10 cellular contexts compared by ENCODE assay signal in the genomic region with DNA sequence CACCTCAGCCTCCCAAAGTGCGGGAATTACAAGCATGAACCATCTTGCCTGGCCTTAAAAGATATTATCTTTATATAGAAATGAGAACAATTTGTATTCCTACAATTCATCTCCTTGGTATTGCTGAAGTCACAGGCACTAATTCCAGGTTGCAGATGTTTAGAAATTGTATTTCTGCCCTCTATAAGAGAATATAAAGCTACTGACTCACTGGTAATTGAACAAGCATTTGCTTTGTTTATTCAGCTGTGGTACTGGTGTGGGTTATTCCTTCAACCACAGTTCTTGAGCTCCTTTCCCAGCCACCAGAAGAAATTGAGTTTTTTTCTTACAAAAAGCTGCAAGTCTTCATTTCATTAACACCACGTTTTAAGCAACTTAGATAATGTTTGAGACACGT. TPM values are rescaled to one million over a fixed set of nuclear protein-coding genes. Genes with fewer than 3 reads are reported as not detected.
DNase-seq lines count a peak whose midpoint lies in the region; ATAC-seq and TF ChIP-seq lines count a peak whose summit lies in the region.
"Had no signal": no experiment of that assay in that cellular context is flagged by ENCODE, and none has a peak within 500 bp of the region (broad histone marks: within the 10 kb centered on the region; RNA-seq: fewer than 3 reads in every experiment).

No MANE protein-coding gene starts in this region.

- no peaks in the 10 kb centered on the region for H3K27me3 Mint-ChIP-seq in activated naive CD4-positive, alpha-beta T cell treated with anti-CD3 and anti-CD28 coated beads, Interleukin-2, amount 10 ng/mL, durations not matched to agents 7 days and 5 days
- H3K27me3 Mint-ChIP-seq in activated CD8-positive, alpha-beta T cell treated with anti-CD3 and anti-CD28 coated beads for 36 hours, result no peaks in the 10 kb centered on the region

- no peaks in the 10 kb centered on the region for H3K79me2 ChIP-seq in Karpas-422 (ENCODE audit: low read length)

- TF ChIP-seq POLR2A in transverse colon (IDR thresholded peaks at IDR 0.05), result no peak

- peaks cover 64% of the 10 kb centered on the region for H3K4me1 Mint-ChIP-seq in activated naive CD4-positive, alpha-beta T cell treated with anti-CD3 and anti-CD28 coated beads, Interleukin-2, amount 10 ng/mL, durations not matched to agents 7 days and 5 days
- H3K4me1 Mint-ChIP-seq in activated CD8-positive, alpha-beta T cell treated with anti-CD3 and anti-CD28 coated beads for 36 hours (ENCODE audit: low read depth), result peaks cover 64% of the 10 kb centered on the region

- H3K9me3 Mint-ChIP-seq in activated naive CD4-positive, alpha-beta T cell treated with anti-CD3 and anti-CD28 coated beads, Interleukin-2, amount 10 ng/mL, durations not matched to agents 7 days and 5 days, result no peaks in the 10 kb centered on the region
- H3K9me3 Mint-ChIP-seq in activated CD8-positive, alpha-beta T cell treated with anti-CD3 and anti-CD28 coated beads for 36 hours, result no peaks in the 10 kb centered on the region

- CTCF ChIA-PET in activated naive CD4-positive, alpha-beta T cell treated with anti-CD3 and anti-CD28 coated beads, Interleukin-2, amount 10 ng/mL, durations not matched to agents 7 days and 5 days (lab: Charles Lee), result interaction anchor here (1.6 to 8.7 kb wide), 3 partner anchors 29 to 81 kb away, joined by 4 to 70 read pairs (median 12); a partner anchor contains a TSS
- CTCF ChIA-PET in activated CD8-positive, alpha-beta T cell treated with anti-CD3 and anti-CD28 coated beads for 36 hours (lab: Charles Lee), result interaction anchor here (1.0 to 11.9 kb wide), 5 partner anchors 10 to 50 kb away, joined by 3 to 102 read pairs (median 4); a partner anchor contains a TSS

- H3K36me3 ChIP-seq in transverse colon, result no peaks in the 10 kb centered on the region
- no peaks in the 10 kb centered on the region for H3K36me3 ChIP-seq in Karpas-422 (ENCODE audit: insufficient read depth, low read length)

- intact Hi-C loops in activated CD8-positive, alpha-beta T cell treated with anti-CD3 and anti-CD28 coated beads for 36 hours (cut with micrococcal nuclease), result no loop called here
- intact Hi-C loops in transverse colon (cut with DNase I; ENCODE audit: low total_unique reads), result no loop called here

- 38 to 69% methylated on average over 3 of the region's 3 CpGs for WGBS in transverse colon (ENCODE audit: low coverage in 1 of 2), 2 donors

- no peak for TF ChIP-seq CTCF in activated CD8-positive, alpha-beta T cell treated with anti-CD3 and anti-CD28 coated beads for 36 hours (IDR thresholded peaks at IDR 0.05)
- no peak for TF ChIP-seq CTCF in transverse colon (IDR thresholded peaks at IDR 0.05)

- H3K36me3 Mint-ChIP-seq in activated naive CD4-positive, alpha-beta T cell treated with anti-CD3 and anti-CD28 coated beads, Interleukin-2, amount 10 ng/mL, durations not matched to agents 7 days and 5 days, result peaks cover 3% of the 10 kb centered on the region
- no peaks in the 10 kb centered on the region for H3K36me3 Mint-ChIP-seq in activated CD8-positive, alpha-beta T cell treated with anti-CD3 and anti-CD28 coated beads for 36 hours (ENCODE audit: low read depth)

- POLR2A ChIA-PET in activated CD8-positive, alpha-beta T cell treated with anti-CD3 and anti-CD28 coated beads for 36 hours (lab: Charles Lee), result interaction anchor here (1.0 to 1.4 kb wide), 4 partner anchors 22 to 589 kb away, joined by 3 to 6 read pairs (median 3); no protein-coding TSS in a partner anchor

- no peaks in the 10 kb centered on the region for H3K9me3 ChIP-seq in transverse colon
- H3K9me3 ChIP-seq in Karpas-422 (ENCODE audit: low read length), result no peaks in the 10 kb centered on the region
- H3K9me3 ChIP-seq: Caco-2 had no signal

- ATAC-seq in activated CD8-positive, alpha-beta T cell treated with anti-CD3 and anti-CD28 coated beads for 36 hours, result no peak
- ATAC-seq in GM21576 (IDR thresholded peaks at IDR 0.05; ENCODE audit: unreplicated experiment), result no peak

- H3K4me1 ChIP-seq in transverse colon, result peaks cover 7 to 42% (median 20%) of the 10 kb centered on the region in 4 donors
- no peaks in the 10 kb centered on the region for H3K4me1 ChIP-seq in Karpas-422 (ENCODE audit: low read length)

- peak overlapping the region; percentile 99 for H3K27ac Mint-ChIP-seq in activated naive CD4-positive, alpha-beta T cell treated with anti-CD3 and anti-CD28 coated beads, Interleukin-2, amount 10 ng/mL, durations not matched to agents 7 days and 5 days
- peak overlapping the region; percentile 99 for H3K27ac Mint-ChIP-seq in activated CD8-positive, alpha-beta T cell treated with anti-CD3 and anti-CD28 coated beads for 36 hours

- H3K9me2 ChIP-seq in Karpas-422 (replicated peaks; ENCODE audit: insufficient read depth, low read length), result no peaks in the 10 kb centered on the region

- H3K27ac ChIP-seq in transverse colon, result peak overlapping the region; percentile 73 to 88 (median 81)
- no peak overlapping the region for H3K27ac ChIP-seq in Karpas-422 (ENCODE audit: low read length)

- no peak for TF ChIP-seq EP300 in transverse colon (IDR thresholded peaks at IDR 0.05; ENCODE audit: low read depth)

- no peak overlapping the region for H2AFZ ChIP-seq in Karpas-422 (ENCODE audit: low read length)

- H3K4me3 ChIP-seq in transverse colon, result no peak overlapping the region
- no peak overlapping the region for H3K4me3 ChIP-seq in Karpas-422 (ENCODE audit: low read length)

- no peak overlapping the region for H3K9ac ChIP-seq in Karpas-422 (ENCODE audit: low read length)

- H3K4me2 ChIP-seq in Karpas-422 (ENCODE audit: low read depth, low read length, poor library complexity, severe bottlenecking), result no peak overlapping the region

- no peak for DNase-seq in activated naive CD4-positive, alpha-beta T cell treated with anti-CD3 and anti-CD28 coated beads, Interleukin-2, amount 10 ng/mL, durations not matched to agents 7 days and 5 days
- DNase-seq in activated naive CD4-positive, alpha-beta T cell treated with Interleukin-2 at 50 U/mL for 16 hours, result no peak
- DNase-seq in activated CD8-positive, alpha-beta T cell treated with anti-CD3 and anti-CD28 coated beads for 36 hours, result no peak
- DNase-seq in fibroblast of the conjunctiva (ENCODE audit: low read depth) (peak; percentile 83), transverse colon (no peak), Karpas-422 (no peak), COR-L47 (lab: John Stamatoyannopoulos, UW) (no peak)
- DNase-seq: Caco-2, KG1 had no signal

- H3K4me3 Mint-ChIP-seq in activated naive CD4-positive, alpha-beta T cell treated with anti-CD3 and anti-CD28 coated beads, Interleukin-2, amount 10 ng/mL, durations not matched to agents 7 days and 5 days, result peak overlapping the region; percentile 38
- peak overlapping the region; percentile 64 for H3K4me3 Mint-ChIP-seq in activated CD8-positive, alpha-beta T cell treated with anti-CD3 and anti-CD28 coated beads for 36 hours

- in situ Hi-C loops in transverse colon (cut with MboI; ENCODE audit: low pct_ligation_motif_present in 1 of 4, low pct_unique_long_range_greater_than_20kb in 1 of 4, low sequenced_read_pairs in 3 of 4), result no loop called here

- H4K20me1 ChIP-seq in Karpas-422 (ENCODE audit: insufficient read depth, low read depth, low read length), result no peaks in the 10 kb centered on the region

- H3K27me3 ChIP-seq in transverse colon, result no peaks in the 10 kb centered on the region
- no peaks in the 10 kb centered on the region for H3K27me3 ChIP-seq in Karpas-422 (ENCODE audit: low read length)

RNA-seq across cellular contexts. Expression of a gene that starts 29.0 kb away (rescaled TPM):
- total RNA-seq in activated CD8-positive, alpha-beta T cell treated with anti-CD3 and anti-CD28 coated beads for 36 hours, result 10 to 100 TPM; 12.6 to 14.3 TPM
- 10 to 100 TPM; 13.1 to 44.8 (median 27.3) TPM for total RNA-seq in transverse colon
- 0.47 and 0.56 TPM in 2 replicates for total RNA-seq in Karpas-422 (2014; rRNA removed; shearing (Covaris generic); ENCODE audit: low replicate concordance)
